In genomic region chr1:20212685-20213331, GRCh38 we compare ENCODE assay signal across 8 cellular contexts. TPM values are rescaled to one million over a fixed set of nuclear protein-coding genes. Genes with fewer than 3 reads are reported as not detected.
DNase-seq lines count a peak whose midpoint lies in the region; ATAC-seq and TF ChIP-seq lines count a peak whose summit lies in the region.

No MANE protein-coding gene starts in this region.

- CTCF ChIA-PET in HCT116 (lab: Charles Lee), result interaction anchor here (0.6 to 4.4 kb wide), 21 partner anchors 10 to 376 kb away, joined by 3 to 47 read pairs (median 3); no protein-coding TSS in a partner anchor

- H3K9me3 ChIP-seq in HCT116 (ENCODE audit: control insufficient read depth in 1 of 2, insufficient read depth in 1 of 2, low read depth in 1 of 2, low read length in 2 of 2) (no peaks in the 10 kb centered on the region), colonic mucosa (no peaks in the 10 kb centered on the region), left lung (no peaks in the 10 kb centered on the region)

- H3K27me3 ChIP-seq in HCT116 (ENCODE audit: insufficient read depth, low read length), result no peaks in the 10 kb centered on the region
- H3K27me3 ChIP-seq in colonic mucosa, result no peaks in the 10 kb centered on the region
- peaks cover 0 to 80% of the 10 kb centered on the region in 2 donors for H3K27me3 ChIP-seq in left lung

- peak; percentile 76 to 86 (median 81) for TF ChIP-seq CTCF in HCT116 (IDR thresholded peaks at IDR 0.05 in 2 of 3, conservative IDR thresholded peaks at IDR 0.05 in 1 of 3; ENCODE audit: borderline replicate concordance in 1 of 3, insufficient read depth in 1 of 3, low read depth in 2 of 3, low read length in 2 of 3)
- TF ChIP-seq CTCF in colonic mucosa (IDR thresholded peaks at IDR 0.05), result peak; percentile 72
- TF ChIP-seq CTCF in left lung (IDR thresholded peaks at IDR 0.05), result peak; percentile 65 to 75

- RAD21 ChIA-PET in HCT116 (lab: Charles Lee; ENCODE audit: low non-redundant PET in 1 of 2, low total read pairs in 2 of 2, uncharacterized antibody in 2 of 2, unreplicated experiment in 2 of 2), result interaction anchor here (0.6 to 1.3 kb wide), 5 partner anchors 96 to 312 kb away, joined by 3 to 6 read pairs (median 4); no protein-coding TSS in a partner anchor

- no peaks in the 10 kb centered on the region for H3K79me2 ChIP-seq in HCT116 (ENCODE audit: insufficient read depth, low read length)

- DNase-seq in AG20443 (ENCODE audit: low spot score) (peak; percentile 81), HCT116 (ENCODE audit: low read depth, low spot score) (peak; percentile 54), NCI-H446 treated with DMSO at 0.1 percent for 48 hours (lab: John Stamatoyannopoulos, UW) (peak; percentile 6), colonic mucosa (peak; percentile 78), left lung (peak; percentile 62 to 86), GDM1 (lab: John Stamatoyannopoulos, UW) (no peak)
- DNase-seq in activated CD4-positive, alpha-beta T cell treated with anti-CD3 and anti-CD28 coated beads for 4 hours, result peak; percentile 42 to 52
- peak; percentile 25 for DNase-seq in stimulated activated CD8-positive, alpha-beta memory T cell treated with anti-CD3 and anti-CD28 coated beads, Interleukin-12 subunit alpha, Interleukin-12 subunit beta, amount 100 ng/mL, for 1 hour (ENCODE audit: low read depth)

- H3K27ac ChIP-seq in HCT116 (ENCODE audit: low read depth, low read length), result no peak overlapping the region
- H3K27ac ChIP-seq in colonic mucosa, result peak overlapping the region; percentile 76
- no peak overlapping the region for H3K27ac ChIP-seq in left lung

- H3K4me1 ChIP-seq in HCT116 (ENCODE audit: control insufficient read depth in 1 of 2, insufficient read depth in 2 of 2, low read length in 2 of 2) (peaks cover 9 to 28% of the 10 kb centered on the region in 2 experiments), colonic mucosa (peaks cover 8% of the 10 kb centered on the region), left lung (peaks cover 0 to 12% of the 10 kb centered on the region in 2 donors)

- peak; percentile 86 for TF ChIP-seq RAD21 in HCT116 (IDR thresholded peaks at IDR 0.05; ENCODE audit: low read depth)

- H3K36me3 ChIP-seq in HCT116 (ENCODE audit: control insufficient read depth in 1 of 2, insufficient read depth in 2 of 2, low read length in 2 of 2) (no peaks in the 10 kb centered on the region), colonic mucosa (no peaks in the 10 kb centered on the region), left lung (no peaks in the 10 kb centered on the region)

- peak overlapping the region; percentile 81 for H2AFZ ChIP-seq in HCT116 (ENCODE audit: low read depth, low read length, poor library complexity, severe bottlenecking)

- BruUV-seq in HCT116 (replicated peaks; lab: Mats Ljungman, UMichigan), result no TSS peak

- H3K9ac ChIP-seq in HCT116 (ENCODE audit: low read length), result no peak overlapping the region
- peak overlapping the region in 1 of 2 donors; percentile 58 for H3K9ac ChIP-seq in colonic mucosa (ENCODE audit: low read depth in 2 of 2, low read length in 2 of 2)

- ATAC-seq in HCT116 (peak; percentile 90), left lung (peak; percentile 95)

- POLR2A ChIA-PET in HCT116 (lab: Charles Lee), result interaction anchor here (1.5 kb wide), 1 partner anchor 282 kb away, joined by 12 read pairs; no protein-coding TSS in a partner anchor

- peak overlapping the region; percentile 2 to 24; a peak in 1 of 4 replicates for H3K4me3 ChIP-seq in HCT116 (replicated peaks in 1 of 2; ENCODE audit: low read depth in 1 of 2, low read length in 2 of 2)
- H3K4me3 ChIP-seq in colonic mucosa, result no peak overlapping the region
- no peak overlapping the region for H3K4me3 ChIP-seq in left lung

- H3K9me2 ChIP-seq in HCT116 (ENCODE audit: insufficient read depth), result no peaks in the 10 kb centered on the region

- peak overlapping the region; percentile 67 for H3K4me2 ChIP-seq in HCT116 (ENCODE audit: low read length)

- intact Hi-C loops in HCT116 (cut with micrococcal nuclease), result loop anchor here (1.0 to 10.0 kb wide), 4 partner anchors 152 to 422 kb away; partner anchors contain the start of gene PINK1
- intact Hi-C loops in colonic mucosa (cut with DNase I), result loop anchor here (2.0 to 10.0 kb wide), 3 partner anchors 152 to 279 kb away; no protein-coding TSS in a partner anchor
- intact Hi-C loops in left lung (cut with DNase I), result loop anchor here in 1 of 2 donors (5.0 kb wide), 1 partner anchor 279 kb away; no protein-coding TSS in a partner anchor

- H4K20me1 ChIP-seq in HCT116 (ENCODE audit: insufficient read depth), result no peaks in the 10 kb centered on the region

- TF ChIP-seq POLR2A in HCT116 (IDR thresholded peaks at IDR 0.05; ENCODE audit: borderline replicate concordance, extremely low read depth, insufficient read depth, insufficient read length), result no peak

TF ChIP-seq in HCT116, 20 proteins besides CTCF, POLR2A, EP300 and RAD21:
- no peak for TF ChIP-seq FOSL1 (IDR thresholded peaks at IDR 0.05; ENCODE audit: low read depth)
- TF ChIP-seq YY1 (IDR thresholded peaks at IDR 0.05; ENCODE audit: extremely low read depth, insufficient replicate concordance, low read depth, low read length), result peak; percentile 25
- TF ChIP-seq SP1 (IDR thresholded peaks at IDR 0.05; ENCODE audit: low read depth), result no peak
- TF ChIP-seq JUND (IDR thresholded peaks at IDR 0.05), result no peak
- no peak for TF ChIP-seq CEBPB (IDR thresholded peaks at IDR 0.05; ENCODE audit: low read depth)

RNA-seq across cellular contexts. Expression of gene PLA2G2C, which starts 26.5 kb away (rescaled TPM):
- total RNA-seq in HCT116 (2021; ENCODE audit: unreplicated experiment) (not detected), colonic mucosa (under 1 TPM in 1 of 2 donors, not detected in 1; 0.27 TPM), left lung (not detected)
- not detected in 2 replicates for polyA plus RNA-seq in HCT116 (2012)

RNA-seq across cellular contexts. Expression of gene UBXN10, which starts 26.9 kb away (rescaled TPM):
- total RNA-seq in HCT116 (2021; ENCODE audit: unreplicated experiment) (not detected), colonic mucosa (1 to 10 TPM; 3.3 to 3.5 TPM), left lung (1 to 10 TPM; 1.8 to 4.7 TPM)
- polyA plus RNA-seq in HCT116 (2012), result not detected in 2 replicates

Comparison
In these comparisons a context has a peak if more than half of its experiments do, and no peak if none do; other contexts are left out.
1. H3K4me3 ChIP-seq: peak in HCT116 (2 of 2); none in colonic mucosa (single experiment) and left lung (0 of 2).
2. Peak in every context shown above with its lines, with median percentiles within 50 percentile points of each other: CTCF ChIP-seq.